Comparison of ENCODE assay signal across 1 cellular context in the genomic region with DNA sequence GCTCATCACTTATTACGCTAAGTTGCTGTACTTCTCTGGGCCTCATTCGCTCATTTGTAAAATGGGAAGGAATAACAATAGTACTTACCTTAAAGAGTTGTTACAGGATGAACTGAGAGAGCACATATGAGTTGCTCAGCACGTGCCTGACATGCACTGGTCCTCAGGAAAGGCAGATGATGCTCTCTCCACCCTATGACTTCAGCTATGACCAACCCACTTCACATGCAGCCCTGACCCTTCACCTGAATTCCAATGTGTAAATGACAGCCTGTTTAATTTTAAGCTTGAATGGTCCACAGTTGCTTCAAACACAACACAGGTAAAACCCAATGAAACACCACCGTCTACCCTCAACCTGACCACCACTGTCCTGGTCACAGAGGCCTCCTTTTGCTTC.
TF ChIP-seq lines count a peak whose summit lies in the region.

No MANE protein-coding gene starts in this region.

TF ChIP-seq in HepG2, 621 proteins besides CTCF, POLR2A, EP300 and RAD21:
- TF ChIP-seq FOSL2 (CRISPR knock-in tag; IDR thresholded peaks at IDR 0.05) (peak; percentile 58), RXRB (CRISPR knock-in tag; IDR thresholded peaks at IDR 0.05; ENCODE audit: borderline replicate concordance) (peak; percentile 89), RXRA (CRISPR knock-in tag; IDR thresholded peaks at IDR 0.05) (peak; percentile 54; the same call in 1 of the 2 replicates), BHLHE40 (IDR thresholded peaks at IDR 0.05; ENCODE audit: low read length) (peak; percentile 86), SALL1 (CRISPR knock-in tag; IDR thresholded peaks at IDR 0.05) (peak; percentile 27; the same call in 1 of the 2 replicates), NPAS2 (CRISPR knock-in tag; IDR thresholded peaks at IDR 0.05; ENCODE audit: borderline replicate concordance) (no peak), RARA (CRISPR knock-in tag; IDR thresholded peaks at IDR 0.05) (peak; percentile 27; the same call in 1 of the 2 replicates), TBX2 (CRISPR knock-in tag; IDR thresholded peaks at IDR 0.05; ENCODE audit: borderline replicate concordance) (peak; percentile 22; the same call in 1 of the 2 replicates), ZNF850 (CRISPR knock-in tag; conservative IDR thresholded peaks at IDR 0.05) (no peak), PPARG (CRISPR knock-in tag; conservative IDR thresholded peaks at IDR 0.05) (peak; percentile 92), SOX6 (IDR thresholded peaks at IDR 0.05) (no peak), SOX6 (CRISPR knock-in tag; IDR thresholded peaks at IDR 0.05) (peak; percentile 46; the same call in 1 of the 2 replicates), LCORL (IDR thresholded peaks at IDR 0.05) (no peak), LCORL (CRISPR knock-in tag; IDR thresholded peaks at IDR 0.05) (0 out of 2 replicates have a peak, but pooled peaks have one; percentile 23), SOX5 (CRISPR knock-in tag; IDR thresholded peaks at IDR 0.05; ENCODE audit: borderline replicate concordance) (0 out of 2 replicates have a peak, but pooled peaks have one; percentile 26), GLI4 (CRISPR knock-in tag; IDR thresholded peaks at IDR 0.05; ENCODE audit: borderline replicate concordance) (no peak), ZBTB7A (CRISPR knock-in tag; IDR thresholded peaks at IDR 0.05) (0 out of 2 replicates have a peak, but pooled peaks have one; percentile 26)
- TF ChIP-seq, protein P1, sequence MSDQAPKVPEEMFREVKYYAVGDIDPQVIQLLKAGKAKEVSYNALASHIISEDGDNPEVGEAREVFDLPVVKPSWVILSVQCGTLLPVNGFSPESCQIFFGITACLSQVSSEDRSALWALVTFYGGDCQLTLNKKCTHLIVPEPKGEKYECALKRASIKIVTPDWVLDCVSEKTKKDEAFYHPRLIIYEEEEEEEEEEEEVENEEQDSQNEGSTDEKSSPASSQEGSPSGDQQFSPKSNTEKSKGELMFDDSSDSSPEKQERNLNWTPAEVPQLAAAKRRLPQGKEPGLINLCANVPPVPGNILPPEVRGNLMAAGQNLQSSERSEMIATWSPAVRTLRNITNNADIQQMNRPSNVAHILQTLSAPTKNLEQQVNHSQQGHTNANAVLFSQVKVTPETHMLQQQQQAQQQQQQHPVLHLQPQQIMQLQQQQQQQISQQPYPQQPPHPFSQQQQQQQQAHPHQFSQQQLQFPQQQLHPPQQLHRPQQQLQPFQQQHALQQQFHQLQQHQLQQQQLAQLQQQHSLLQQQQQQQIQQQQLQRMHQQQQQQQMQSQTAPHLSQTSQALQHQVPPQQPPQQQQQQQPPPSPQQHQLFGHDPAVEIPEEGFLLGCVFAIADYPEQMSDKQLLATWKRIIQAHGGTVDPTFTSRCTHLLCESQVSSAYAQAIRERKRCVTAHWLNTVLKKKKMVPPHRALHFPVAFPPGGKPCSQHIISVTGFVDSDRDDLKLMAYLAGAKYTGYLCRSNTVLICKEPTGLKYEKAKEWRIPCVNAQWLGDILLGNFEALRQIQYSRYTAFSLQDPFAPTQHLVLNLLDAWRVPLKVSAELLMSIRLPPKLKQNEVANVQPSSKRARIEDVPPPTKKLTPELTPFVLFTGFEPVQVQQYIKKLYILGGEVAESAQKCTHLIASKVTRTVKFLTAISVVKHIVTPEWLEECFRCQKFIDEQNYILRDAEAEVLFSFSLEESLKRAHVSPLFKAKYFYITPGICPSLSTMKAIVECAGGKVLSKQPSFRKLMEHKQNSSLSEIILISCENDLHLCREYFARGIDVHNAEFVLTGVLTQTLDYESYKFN (CRISPR knock-in tag; conservative IDR thresholded peaks at IDR 0.05), result 0 out of 2 replicates have a peak, but pooled peaks have one; percentile 20
- TF ChIP-seq, protein P2, sequence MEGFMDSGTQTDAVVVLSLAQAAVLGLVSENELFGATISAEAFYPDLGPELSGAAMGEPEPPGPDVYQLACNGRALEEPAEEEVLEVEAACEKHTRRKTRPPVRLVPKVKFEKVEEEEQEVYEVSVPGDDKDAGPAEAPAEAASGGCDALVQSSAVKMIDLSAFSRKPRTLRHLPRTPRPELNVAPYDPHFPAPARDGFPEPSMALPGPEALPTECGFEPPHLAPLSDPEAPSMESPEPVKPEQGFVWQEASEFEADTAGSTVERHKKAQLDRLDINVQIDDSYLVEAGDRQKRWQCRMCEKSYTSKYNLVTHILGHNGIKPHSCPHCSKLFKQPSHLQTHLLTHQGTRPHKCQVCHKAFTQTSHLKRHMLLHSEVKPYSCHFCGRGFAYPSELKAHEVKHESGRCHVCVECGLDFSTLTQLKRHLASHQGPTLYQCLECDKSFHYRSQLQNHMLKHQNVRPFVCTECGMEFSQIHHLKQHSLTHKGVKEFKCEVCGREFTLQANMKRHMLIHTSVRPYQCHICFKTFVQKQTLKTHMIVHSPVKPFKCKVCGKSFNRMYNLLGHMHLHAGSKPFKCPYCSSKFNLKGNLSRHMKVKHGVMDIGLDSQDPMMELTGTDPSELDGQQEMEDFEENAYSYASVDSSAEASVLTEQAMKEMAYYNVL (CRISPR knock-in tag; IDR thresholded peaks at IDR 0.05; ENCODE audit: borderline replicate concordance), result no peak
- TF ChIP-seq, protein P3, sequence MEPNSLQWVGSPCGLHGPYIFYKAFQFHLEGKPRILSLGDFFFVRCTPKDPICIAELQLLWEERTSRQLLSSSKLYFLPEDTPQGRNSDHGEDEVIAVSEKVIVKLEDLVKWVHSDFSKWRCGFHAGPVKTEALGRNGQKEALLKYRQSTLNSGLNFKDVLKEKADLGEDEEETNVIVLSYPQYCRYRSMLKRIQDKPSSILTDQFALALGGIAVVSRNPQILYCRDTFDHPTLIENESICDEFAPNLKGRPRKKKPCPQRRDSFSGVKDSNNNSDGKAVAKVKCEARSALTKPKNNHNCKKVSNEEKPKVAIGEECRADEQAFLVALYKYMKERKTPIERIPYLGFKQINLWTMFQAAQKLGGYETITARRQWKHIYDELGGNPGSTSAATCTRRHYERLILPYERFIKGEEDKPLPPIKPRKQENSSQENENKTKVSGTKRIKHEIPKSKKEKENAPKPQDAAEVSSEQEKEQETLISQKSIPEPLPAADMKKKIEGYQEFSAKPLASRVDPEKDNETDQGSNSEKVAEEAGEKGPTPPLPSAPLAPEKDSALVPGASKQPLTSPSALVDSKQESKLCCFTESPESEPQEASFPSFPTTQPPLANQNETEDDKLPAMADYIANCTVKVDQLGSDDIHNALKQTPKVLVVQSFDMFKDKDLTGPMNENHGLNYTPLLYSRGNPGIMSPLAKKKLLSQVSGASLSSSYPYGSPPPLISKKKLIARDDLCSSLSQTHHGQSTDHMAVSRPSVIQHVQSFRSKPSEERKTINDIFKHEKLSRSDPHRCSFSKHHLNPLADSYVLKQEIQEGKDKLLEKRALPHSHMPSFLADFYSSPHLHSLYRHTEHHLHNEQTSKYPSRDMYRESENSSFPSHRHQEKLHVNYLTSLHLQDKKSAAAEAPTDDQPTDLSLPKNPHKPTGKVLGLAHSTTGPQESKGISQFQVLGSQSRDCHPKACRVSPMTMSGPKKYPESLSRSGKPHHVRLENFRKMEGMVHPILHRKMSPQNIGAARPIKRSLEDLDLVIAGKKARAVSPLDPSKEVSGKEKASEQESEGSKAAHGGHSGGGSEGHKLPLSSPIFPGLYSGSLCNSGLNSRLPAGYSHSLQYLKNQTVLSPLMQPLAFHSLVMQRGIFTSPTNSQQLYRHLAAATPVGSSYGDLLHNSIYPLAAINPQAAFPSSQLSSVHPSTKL (CRISPR knock-in tag; IDR thresholded peaks at IDR 0.05), result peak; percentile 36; the same call in 1 of the 2 replicates
- TF ChIP-seq, protein P4, sequence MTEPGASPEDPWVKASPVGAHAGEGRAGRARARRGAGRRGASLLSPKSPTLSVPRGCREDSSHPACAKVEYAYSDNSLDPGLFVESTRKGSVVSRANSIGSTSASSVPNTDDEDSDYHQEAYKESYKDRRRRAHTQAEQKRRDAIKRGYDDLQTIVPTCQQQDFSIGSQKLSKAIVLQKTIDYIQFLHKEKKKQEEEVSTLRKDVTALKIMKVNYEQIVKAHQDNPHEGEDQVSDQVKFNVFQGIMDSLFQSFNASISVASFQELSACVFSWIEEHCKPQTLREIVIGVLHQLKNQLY (CRISPR knock-in tag; IDR thresholded peaks at IDR 0.05), result 0 out of 2 replicates have a peak, but pooled peaks have one; percentile 44
